Comparison of ENCODE assay signal across 27 cellular contexts in the genomic region with DNA sequence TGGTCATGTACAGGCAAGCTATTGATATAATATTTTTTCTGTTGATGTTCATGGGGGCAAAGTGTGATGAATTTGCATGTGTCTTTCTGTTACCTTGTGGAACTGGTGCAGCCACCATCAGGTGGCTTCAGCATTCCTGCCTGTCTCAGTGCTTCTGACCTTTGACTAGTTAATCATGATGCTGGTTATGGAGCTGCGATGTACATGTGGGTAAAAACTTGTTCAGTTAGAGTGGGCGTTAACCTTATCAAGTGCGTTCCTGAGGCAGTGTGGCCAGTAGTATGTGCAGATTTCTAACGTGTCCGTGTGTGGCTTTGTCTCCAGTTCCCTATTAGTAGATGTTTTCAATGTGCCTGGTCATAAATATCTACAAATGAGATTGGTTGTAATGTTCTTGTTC.
DNase-seq lines count a peak whose midpoint lies in the region; ATAC-seq, FAIRE-seq and TF ChIP-seq lines count a peak whose summit lies in the region.
"Had no signal": no experiment of that assay in that cellular context is flagged by ENCODE, and none has a peak within 500 bp of the region (broad histone marks: within the 10 kb centered on the region; RNA-seq: fewer than 3 reads in every experiment).

No MANE protein-coding gene starts in this region.

- no peak for DNase-seq in IMR-90
- no peak for DNase-seq in H1 (ENCODE audit: low read depth in 1 of 2, low spot score in 2 of 2)
- DNase-seq in osteocyte (ENCODE audit: extremely low spot score, unreplicated experiment), result peak; percentile 23
- no peak for DNase-seq in activated gamma-delta T cell (lab: John Stamatoyannopoulos, UW)
- no peak for DNase-seq in NCI-H1436 treated with DMSO at 0.1 percent for 48 hours (lab: John Stamatoyannopoulos, UW)
- no peak for DNase-seq in G401 (ENCODE audit: low spot score)
- no peak for DNase-seq in mammary epithelial cell
- DNase-seq: ACHN; BE2C; C1 segment of cervical spinal cord; CD4-positive, CD25-positive, alpha-beta regulatory T cell; CD8-positive, alpha-beta memory T cell; COR-L47; DMS 273 treated with DMSO at 0.1 percent for 48 hours; DMS53; DND-41; EL; GM23248; H7; HFFc6 had no signal

- H3K9me3 Mint-ChIP-seq in osteocyte (ENCODE audit: unreplicated experiment), result no peaks in the 10 kb centered on the region
- H3K9me3 Mint-ChIP-seq: HFFc6, IgD-negative memory B cell had no signal

- no peaks in the 10 kb centered on the region for H3K27me3 ChIP-seq in IMR-90 (ENCODE audit: control insufficient read depth, insufficient read depth, low read length)
- H3K27me3 ChIP-seq in KMS-11 (ENCODE audit: insufficient read depth, low read depth), result no peaks in the 10 kb centered on the region
- no peaks in the 10 kb centered on the region for H3K27me3 ChIP-seq in H1 (replicated peaks in 1 of 4; ENCODE audit: control insufficient read depth in 3 of 4, extremely low read depth in 1 of 4, insufficient read depth in 3 of 4, low read length in 3 of 4)
- no peaks in the 10 kb centered on the region for H3K27me3 ChIP-seq in mammary epithelial cell (ENCODE audit: insufficient read depth, low read length)
- H3K27me3 ChIP-seq: BE2C had no signal

- CTCF ChIA-PET in IMR-90 (lab: Yijun Ruan, JAX), result no interaction called here
- CTCF ChIA-PET in H1 (lab: Charles Lee; ENCODE audit: partially characterized antibody), result no interaction called here
- CTCF ChIA-PET in mammary epithelial cell (lab: Charles Lee; ENCODE audit: low non-redundant PET), result no interaction called here

- ATAC-seq in IMR-90 (ENCODE audit: low read depth), result no peak
- ATAC-seq: HCT116 had no signal

- no peaks in the 10 kb centered on the region for H3K23me2 ChIP-seq in H1 (ENCODE audit: low read depth, low read length)

- H4K20me1 ChIP-seq in IMR-90 (ENCODE audit: insufficient read depth, low read length), result no peaks in the 10 kb centered on the region
- no peaks in the 10 kb centered on the region for H4K20me1 ChIP-seq in KMS-11 (ENCODE audit: insufficient read depth)
- no peaks in the 10 kb centered on the region for H4K20me1 ChIP-seq in H1 (replicated peaks in 1 of 2; ENCODE audit: control insufficient read depth in 1 of 2, insufficient read depth in 2 of 2, low read length in 2 of 2)
- H4K20me1 ChIP-seq in mammary epithelial cell (ENCODE audit: insufficient read depth, low read length), result no peaks in the 10 kb centered on the region

- no peak for FAIRE-seq in H1 (lab: Jason Lieb, UNC)
- FAIRE-seq: A204.1, G401.6, GM12891, HTR-8/SVneo had no signal

- POLR2A ChIA-PET in IMR-90 (lab: Charles Lee; ENCODE audit: unreplicated experiment) (no interaction called here), H1 (lab: Charles Lee; ENCODE audit: partially characterized antibody) (no interaction called here)

- no peak for TF ChIP-seq EP300 in H1 (IDR thresholded peaks at IDR 0.05; ENCODE audit: borderline replicate concordance in 1 of 2, low read depth in 2 of 2, low read length in 2 of 2)

- H3K14ac ChIP-seq in IMR-90 (replicated peaks; ENCODE audit: low read depth, low read length) (no peak overlapping the region), H1 (ENCODE audit: insufficient read length) (no peak overlapping the region)

- no peaks in the 10 kb centered on the region for H3K36me3 Mint-ChIP-seq in osteocyte (ENCODE audit: unreplicated experiment)
- H3K36me3 Mint-ChIP-seq: CD4-positive, CD25-positive, alpha-beta regulatory T cell; CD8-positive, alpha-beta memory T cell; IgD-negative memory B cell had no signal

- H3K9me3 ChIP-seq in IMR-90 (ENCODE audit: control insufficient read depth, insufficient read depth, low read length), result no peaks in the 10 kb centered on the region
- no peaks in the 10 kb centered on the region for H3K9me3 ChIP-seq in H1 (ENCODE audit: insufficient read depth in 2 of 2, low read depth in 1 of 2, low read length in 1 of 2)
- no peaks in the 10 kb centered on the region for H3K9me3 ChIP-seq in mammary epithelial cell (replicated peaks; ENCODE audit: insufficient read depth, low read length)
- H3K9me3 ChIP-seq: BE2C had no signal

- no peaks in the 10 kb centered on the region for H3K4me1 ChIP-seq in IMR-90 (ENCODE audit: control insufficient read depth, insufficient read depth, low read length)
- peaks cover 73% of the 10 kb centered on the region for H3K4me1 ChIP-seq in KMS-11 (ENCODE audit: low read depth, poor library complexity, severe bottlenecking)
- H3K4me1 ChIP-seq in H1 (replicated peaks in 1 of 4; ENCODE audit: control insufficient read depth in 3 of 4, insufficient read depth in 4 of 4, low read length in 3 of 4), result no peaks in the 10 kb centered on the region
- H3K4me1 ChIP-seq in mammary epithelial cell (ENCODE audit: insufficient read depth, low read length), result no peaks in the 10 kb centered on the region
- H3K4me1 ChIP-seq: BE2C had no signal

- no peak overlapping the region for H2AK5ac ChIP-seq in IMR-90 (ENCODE audit: low read depth, low read length)
- no peak overlapping the region for H2AK5ac ChIP-seq in H1 (ENCODE audit: low read depth, low read length)

- H3K18ac ChIP-seq in IMR-90 (ENCODE audit: low read depth, low read length), result no peak overlapping the region
- no peak overlapping the region for H3K18ac ChIP-seq in H1 (ENCODE audit: extremely low read depth, low read length)

- H4K91ac ChIP-seq in IMR-90 (ENCODE audit: insufficient read depth, low read depth, low read length) (no peak overlapping the region), H1 (replicated peaks; ENCODE audit: insufficient read length, low read length) (no peak overlapping the region)

- no peaks in the 10 kb centered on the region for H3K27me3 Mint-ChIP-seq in osteocyte (ENCODE audit: unreplicated experiment)
- H3K27me3 Mint-ChIP-seq: CD4-positive, CD25-positive, alpha-beta regulatory T cell; CD8-positive, alpha-beta memory T cell; IgD-negative memory B cell had no signal

- H4K8ac ChIP-seq in IMR-90 (ENCODE audit: low read depth in 2 of 2, low read length in 2 of 2), result no peak overlapping the region
- no peak overlapping the region for H4K8ac ChIP-seq in H1 (ENCODE audit: extremely low read depth, insufficient read depth, low read length)

- H3K9ac ChIP-seq in IMR-90 (ENCODE audit: low read depth, low read length) (no peak overlapping the region), KMS-11 (no peak overlapping the region), H1 (replicated peaks in 1 of 4; ENCODE audit: extremely low read depth in 1 of 4, low read depth in 3 of 4, low read length in 3 of 4) (no peak overlapping the region; a peak in 1 of 7 replicates), mammary epithelial cell (ENCODE audit: insufficient read depth, low read length) (no peak overlapping the region)
- H3K9ac ChIP-seq: GM23248 had no signal

- BruUV-seq in IMR-90 (replicated peaks; lab: Mats Ljungman, UMichigan), result no TSS peak
- BruUV-seq in mammary epithelial cell (replicated peaks; lab: Mats Ljungman, UMichigan), result no TSS peak

- no peaks in the 10 kb centered on the region for H3K79me2 ChIP-seq in KMS-11 (ENCODE audit: insufficient read depth, low read depth)
- no peaks in the 10 kb centered on the region for H3K79me2 ChIP-seq in H1 (ENCODE audit: control insufficient read depth in 1 of 2, insufficient read depth in 2 of 2, low read length in 2 of 2)
- no peaks in the 10 kb centered on the region for H3K79me2 ChIP-seq in mammary epithelial cell (ENCODE audit: insufficient read depth, low read length)

- no peak overlapping the region for H3K56ac ChIP-seq in IMR-90 (ENCODE audit: extremely low read depth, insufficient read depth, low read length)
- no peak overlapping the region for H3K56ac ChIP-seq in H1 (replicated peaks; ENCODE audit: insufficient read length, low read depth, low read length)

- TF ChIP-seq RAD21 in IMR-90 (IDR thresholded peaks at IDR 0.05; ENCODE audit: low read length), result no peak
- TF ChIP-seq RAD21 in H1 (IDR thresholded peaks at IDR 0.05 in 1 of 2, conservative IDR thresholded peaks at IDR 0.05 in 1 of 2; ENCODE audit: low read depth in 2 of 2, low read length in 2 of 2), result no peak

- TF ChIP-seq POLR2A in IMR-90 (IDR thresholded peaks at IDR 0.05; ENCODE audit: low read depth, low read length), result no peak
- TF ChIP-seq POLR2A in H1 (IDR thresholded peaks at IDR 0.05; ENCODE audit: control extremely low read depth in 1 of 2, low read depth in 2 of 2, low read length in 2 of 2), result no peak

- H2BK120ac ChIP-seq in IMR-90 (ENCODE audit: low read depth, low read length) (no peak overlapping the region), H1 (replicated peaks; ENCODE audit: low read depth, low read length) (peak overlapping the region; percentile 43)

- no peaks in the 10 kb centered on the region for H3K9me1 ChIP-seq in IMR-90 (ENCODE audit: insufficient read depth, low read length)

- no peak overlapping the region for H3K4me3 ChIP-seq in IMR-90 (ENCODE audit: insufficient read depth, low read depth, low read length)
- H3K4me3 ChIP-seq in KMS-11 (IDR thresholded peaks at IDR 0.05; ENCODE audit: insufficient read depth, low read depth, low read length), result no peak overlapping the region
- no peak overlapping the region for H3K4me3 ChIP-seq in H1 (ENCODE audit: extremely low read depth in 1 of 4, insufficient read depth in 2 of 4, low read depth in 3 of 4, low read length in 4 of 4)
- no peak overlapping the region for H3K4me3 ChIP-seq in mammary epithelial cell (replicated peaks in 1 of 3; ENCODE audit: insufficient read depth in 1 of 3, low read depth in 2 of 3, low read length in 3 of 3)
- H3K4me3 ChIP-seq: GM23248 had no signal

- TF ChIP-seq CTCF in IMR-90 (conservative IDR thresholded peaks at IDR 0.05; ENCODE audit: low read depth, low read length) (no peak), KMS-11 (conservative IDR thresholded peaks at IDR 0.05; ENCODE audit: low read depth, low read length) (no peak), H1 (IDR thresholded peaks at IDR 0.05; ENCODE audit: control extremely low read depth in 1 of 3, insufficient read depth in 1 of 3, low read depth in 1 of 3, low read length in 3 of 3) (no peak), osteocyte (IDR thresholded peaks at IDR 0.05) (no peak), mammary epithelial cell (conservative IDR thresholded peaks at IDR 0.05 in 1 of 2, IDR thresholded peaks at IDR 0.05 in 1 of 2; ENCODE audit: extremely low read depth in 1 of 2, insufficient read depth in 1 of 2, low read depth in 1 of 2, low read length in 2 of 2) (no peak)

- H3K23ac ChIP-seq in IMR-90 (ENCODE audit: low read depth, low read length) (no peak overlapping the region), H1 (ENCODE audit: insufficient read length) (no peak overlapping the region)

- H2BK5ac ChIP-seq in IMR-90 (ENCODE audit: low read depth, low read length, poor library complexity, severe bottlenecking) (no peak overlapping the region), H1 (ENCODE audit: low read depth, low read length) (no peak overlapping the region)

- no peak overlapping the region for H2AK9ac ChIP-seq in IMR-90 (replicated peaks; ENCODE audit: low read depth, low read length, poor library complexity)

- H2AFZ ChIP-seq in IMR-90 (replicated peaks; ENCODE audit: low read length, poor library complexity) (peak overlapping the region; percentile 46), KMS-11 (ENCODE audit: low read depth) (peak overlapping the region; percentile 19; the same call in 1 of the 2 replicates), H1 (ENCODE audit: low read length) (no peak overlapping the region), mammary epithelial cell (ENCODE audit: low read depth, low read length) (no peak overlapping the region)
- H2AFZ ChIP-seq: GM23248 had no signal

- H3K36me3 ChIP-seq in IMR-90 (ENCODE audit: control insufficient read depth, insufficient read depth, low read length) (no peaks in the 10 kb centered on the region), KMS-11 (ENCODE audit: insufficient read depth) (no peaks in the 10 kb centered on the region), H1 (ENCODE audit: control insufficient read depth in 2 of 4, insufficient read depth in 4 of 4, low read length in 3 of 4) (no peaks in the 10 kb centered on the region), mammary epithelial cell (ENCODE audit: insufficient read depth, low read length) (no peaks in the 10 kb centered on the region)
- H3K36me3 ChIP-seq: BE2C had no signal

- H3K4ac ChIP-seq in IMR-90 (ENCODE audit: low read depth, low read length) (no peak overlapping the region), H1 (replicated peaks; ENCODE audit: insufficient read length, low read depth, low read length) (no peak overlapping the region)

- dilution Hi-C loops in IMR-90 (cut with HindIII; ENCODE audit: low sequenced_read_pairs, unreplicated experiment), result no loop called here
- dilution Hi-C loops in mammary epithelial cell (cut with HindIII; ENCODE audit: low sequenced_read_pairs), result no loop called here

- H3K4me2 ChIP-seq in IMR-90 (ENCODE audit: low read depth, low read length), result no peak overlapping the region
- peak overlapping the region; percentile 41 for H3K4me2 ChIP-seq in KMS-11
- H3K4me2 ChIP-seq in H1 (ENCODE audit: insufficient read depth in 1 of 2, low read depth in 2 of 2, low read length in 2 of 2), result no peak overlapping the region
- H3K4me2 ChIP-seq in mammary epithelial cell (ENCODE audit: insufficient read depth, low read depth, low read length), result no peak overlapping the region

- no peak overlapping the region for H2BK12ac ChIP-seq in H1 (ENCODE audit: low read depth, low read length)

- in situ Hi-C loops in IMR-90 (cut with MboI; ENCODE audit: low sequenced_read_pairs) (no loop called here), G401 (cut with HindIII; ENCODE audit: low sequenced_read_pairs) (no loop called here), mammary epithelial cell (cut with MboI; ENCODE audit: low sequenced_read_pairs in 2 of 2) (no loop called here)

- WGBS in IMR-90 (ENCODE audit: extremely low coverage in 2 of 2, insufficient read length in 1 of 2), 2 experiments, result 88% methylated on average over 3 of the region's 5 CpGs; no CpG with 5 or more reads in 1 of the 2 experiments
- WGBS in H1 (ENCODE audit: extremely low coverage in 1 of 2, insufficient coverage in 1 of 2, insufficient read length in 1 of 2, insufficient replicate concordance in 2 of 2, low coverage in 1 of 2, low lambda C conversion rate in 2 of 2, missing lambda C conversion rate in 1 of 2), 2 experiments, result 95% methylated on average over 5 of the region's 5 CpGs; no CpG with 5 or more reads in 1 of the 2 experiments
- WGBS in mammary epithelial cell (ENCODE audit: low coverage, missing lambda C conversion rate), result 37% methylated on average over 5 of the region's 5 CpGs

- no peak overlapping the region for H3K27ac Mint-ChIP-seq in osteocyte (ENCODE audit: unreplicated experiment)
- H3K27ac Mint-ChIP-seq: CD4-positive, CD25-positive, alpha-beta regulatory T cell; CD8-positive, alpha-beta memory T cell; HFFc6 had no signal

- no peaks in the 10 kb centered on the region for H3K4me1 Mint-ChIP-seq in osteocyte (ENCODE audit: unreplicated experiment)
- H3K4me1 Mint-ChIP-seq: CD4-positive, CD25-positive, alpha-beta regulatory T cell; CD8-positive, alpha-beta memory T cell; IgD-negative memory B cell had no signal

- H2BK20ac ChIP-seq in IMR-90 (ENCODE audit: low read depth, low read length) (no peak overlapping the region), H1 (ENCODE audit: low read length) (no peak overlapping the region)

- H3K4me3 Mint-ChIP-seq in osteocyte (ENCODE audit: unreplicated experiment), result no peak overlapping the region
- H3K4me3 Mint-ChIP-seq: CD4-positive, CD25-positive, alpha-beta regulatory T cell; CD8-positive, alpha-beta memory T cell; HFFc6; IgD-negative memory B cell had no signal

- H3K79me1 ChIP-seq in IMR-90 (ENCODE audit: low read depth in 1 of 2, low read length in 2 of 2), result no peaks in the 10 kb centered on the region
- H3K79me1 ChIP-seq in H1 (ENCODE audit: low read depth, low read length), result no peaks in the 10 kb centered on the region

- intact Hi-C loops in IMR-90 (cut with micrococcal nuclease) (no loop called here), mammary epithelial cell (cut with micrococcal nuclease) (no loop called here)

- H3K27ac ChIP-seq in IMR-90 (ENCODE audit: insufficient read depth, low read length) (no peak overlapping the region), KMS-11 (peak overlapping the region; percentile 32), H1 (ENCODE audit: low read depth, low read length) (no peak overlapping the region), mammary epithelial cell (ENCODE audit: insufficient read depth, low read depth, low read length) (no peak overlapping the region)
- H3K27ac ChIP-seq: GM23248 had no signal

- H4K5ac ChIP-seq in IMR-90 (ENCODE audit: low read depth, low read length) (no peak overlapping the region), H1 (ENCODE audit: insufficient read length, low read depth, low read length) (no peak overlapping the region)

- H2BK15ac ChIP-seq in IMR-90 (ENCODE audit: low read depth, low read length), result no peak overlapping the region
- no peak overlapping the region for H2BK15ac ChIP-seq in H1 (ENCODE audit: low read length)

Comparison
In these comparisons a context has a peak if more than half of its experiments do, and no peak if none do; other contexts are left out.
1. H2AFZ ChIP-seq: peak in IMR-90 (single experiment) and KMS-11 (single experiment); none in H1 (single experiment) and mammary epithelial cell (single experiment).